In the genomic region with DNA sequence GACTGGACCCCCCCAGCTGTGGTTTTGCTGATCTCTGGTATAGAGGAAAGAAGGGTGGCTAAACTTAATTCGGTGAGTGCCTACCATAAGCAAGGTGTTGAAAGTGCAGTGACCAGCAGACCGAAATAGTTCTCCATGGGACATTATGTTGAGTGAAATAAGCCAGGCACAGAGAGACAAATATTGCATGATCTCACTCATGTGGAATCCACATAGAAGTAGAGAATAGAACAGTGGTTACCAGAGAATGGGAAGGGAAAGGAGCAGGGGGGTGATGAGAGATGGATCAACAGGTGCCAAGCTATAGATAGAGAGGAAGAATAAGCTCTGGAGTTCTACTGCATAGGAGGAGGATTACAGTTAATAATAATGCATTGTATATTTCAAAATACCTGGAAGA, we compare ENCODE assay signal across 1 cellular context.
TF ChIP-seq lines count a peak whose summit lies in the region.

No MANE protein-coding gene starts in this region.

TF ChIP-seq in HEK293, 187 proteins besides CTCF, POLR2A, EP300 and RAD21 (continued from another document):
- TF ChIP-seq, protein P1, sequence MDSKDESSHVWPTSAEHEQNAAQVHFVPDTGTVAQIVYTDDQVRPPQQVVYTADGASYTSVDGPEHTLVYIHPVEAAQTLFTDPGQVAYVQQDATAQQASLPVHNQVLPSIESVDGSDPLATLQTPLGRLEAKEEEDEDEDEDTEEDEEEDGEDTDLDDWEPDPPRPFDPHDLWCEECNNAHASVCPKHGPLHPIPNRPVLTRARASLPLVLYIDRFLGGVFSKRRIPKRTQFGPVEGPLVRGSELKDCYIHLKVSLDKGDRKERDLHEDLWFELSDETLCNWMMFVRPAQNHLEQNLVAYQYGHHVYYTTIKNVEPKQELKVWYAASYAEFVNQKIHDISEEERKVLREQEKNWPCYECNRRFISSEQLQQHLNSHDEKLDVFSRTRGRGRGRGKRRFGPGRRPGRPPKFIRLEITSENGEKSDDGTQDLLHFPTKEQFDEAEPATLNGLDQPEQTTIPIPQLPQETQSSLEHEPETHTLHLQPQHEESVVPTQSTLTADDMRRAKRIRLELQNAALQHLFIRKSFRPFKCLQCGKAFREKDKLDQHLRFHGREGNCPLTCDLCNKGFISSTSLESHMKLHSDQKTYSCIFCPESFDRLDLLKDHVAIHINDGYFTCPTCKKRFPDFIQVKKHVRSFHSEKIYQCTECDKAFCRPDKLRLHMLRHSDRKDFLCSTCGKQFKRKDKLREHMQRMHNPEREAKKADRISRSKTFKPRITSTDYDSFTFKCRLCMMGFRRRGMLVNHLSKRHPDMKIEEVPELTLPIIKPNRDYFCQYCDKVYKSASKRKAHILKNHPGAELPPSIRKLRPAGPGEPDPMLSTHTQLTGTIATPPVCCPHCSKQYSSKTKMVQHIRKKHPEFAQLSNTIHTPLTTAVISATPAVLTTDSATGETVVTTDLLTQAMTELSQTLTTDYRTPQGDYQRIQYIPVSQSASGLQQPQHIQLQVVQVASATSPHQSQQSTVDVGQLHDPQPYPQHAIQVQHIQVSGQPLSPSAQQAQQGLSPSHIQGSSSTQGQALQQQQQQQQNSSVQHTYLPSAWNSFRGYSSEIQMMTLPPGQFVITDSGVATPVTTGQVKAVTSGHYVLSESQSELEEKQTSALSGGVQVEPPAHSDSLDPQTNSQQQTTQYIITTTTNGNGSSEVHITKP (tag by site-specific recombination; IDR thresholded peaks at IDR 0.05): peak; percentile 33; the same call in 1 of the 2 replicates
- TF ChIP-seq SCRT2 (tag by site-specific recombination; IDR thresholded peaks at IDR 0.05) (peak; percentile 99), PRDM1 (tag by site-specific recombination; IDR thresholded peaks at IDR 0.05) (peak; percentile 91), ZBTB17 (tag by site-specific recombination; IDR thresholded peaks at IDR 0.05) (peak; percentile 86), ZNF416 (tag by site-specific recombination; IDR thresholded peaks at IDR 0.05) (no peak), ZNF10 (tag by site-specific recombination; IDR thresholded peaks at IDR 0.05) (peak; percentile 41; the same call in 1 of the 2 replicates), ZEB2 (tag by site-specific recombination; IDR thresholded peaks at IDR 0.05) (0 out of 2 replicates have a peak, but pooled peaks have one; percentile 19), ZFP37 (tag by site-specific recombination; IDR thresholded peaks at IDR 0.05) (0 out of 2 replicates have a peak, but pooled peaks have one; percentile 47), OSR2 (tag by site-specific recombination; IDR thresholded peaks at IDR 0.05) (0 out of 2 replicates have a peak, but pooled peaks have one; percentile 13), ZFP41 (tag by site-specific recombination; IDR thresholded peaks at IDR 0.05; ENCODE audit: borderline replicate concordance) (no peak), KLF8 (tag by site-specific recombination; IDR thresholded peaks at IDR 0.05) (no peak)
